5 cellular contexts compared by ENCODE assay signal in the genomic region with DNA sequence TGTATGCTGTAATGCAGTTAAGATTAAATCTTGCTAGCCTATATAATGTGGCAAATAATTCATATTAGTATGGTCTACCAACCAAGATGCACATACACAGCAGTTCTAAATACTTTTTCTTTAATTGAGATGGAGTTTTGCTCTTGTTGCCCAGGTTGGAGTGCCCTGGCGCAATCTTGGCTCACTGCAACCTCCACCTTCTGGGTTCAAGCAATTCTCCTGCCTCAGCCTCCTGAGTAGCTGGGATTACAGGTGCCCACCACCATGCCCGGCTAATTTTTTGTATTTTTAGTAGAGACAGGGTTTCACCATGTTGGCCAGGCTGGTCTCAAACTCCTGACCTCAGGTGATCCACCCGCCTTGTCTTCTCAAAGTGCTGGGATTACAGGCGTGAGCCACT. TPM values are rescaled to one million over a fixed set of nuclear protein-coding genes. Genes with fewer than 3 reads are reported as not detected.
"Had no signal": no experiment of that assay in that cellular context is flagged by ENCODE, and none has a peak within 500 bp of the region (broad histone marks: within the 10 kb centered on the region; RNA-seq: fewer than 3 reads in every experiment).

No MANE protein-coding gene starts in this region.

RNA-seq across cellular contexts. Expression of gene CCDC89, which starts 31.7 kb away (rescaled TPM):
- total RNA-seq: dermis blood vessel endothelial cell, dermis microvascular lymphatic vessel endothelial cell, endodermal cell, endothelial cell of umbilical vein, epithelial cell of proximal tubule had no signal
- polyA plus RNA-seq: endothelial cell of umbilical vein had no signal
